ENCODE assay signal across 1 cellular context in genomic region chr13:113410472-113411201, GRCh38.
TF ChIP-seq lines count a peak whose summit lies in the region.

No MANE protein-coding gene starts in this region.

TF ChIP-seq in HepG2, 621 proteins besides CTCF, POLR2A, EP300 and RAD21 (continued from another document):
- TF ChIP-seq ZNF512B (CRISPR knock-in tag; IDR thresholded peaks at IDR 0.05; ENCODE audit: borderline replicate concordance): no peak
- no peak for TF ChIP-seq MTF1 (CRISPR knock-in tag; IDR thresholded peaks at IDR 0.05)
- no peak for TF ChIP-seq ZNF224 (CRISPR knock-in tag; IDR thresholded peaks at IDR 0.05)
- TF ChIP-seq ZFP62 (CRISPR knock-in tag; IDR thresholded peaks at IDR 0.05): no peak
- TF ChIP-seq ZBTB2 (CRISPR knock-in tag; IDR thresholded peaks at IDR 0.05; ENCODE audit: low read depth): no peak
- TF ChIP-seq ATF4 (CRISPR knock-in tag; IDR thresholded peaks at IDR 0.05): no peak
- peak; percentile 23; the same call in 1 of the 2 replicates for TF ChIP-seq ZNF687 (CRISPR knock-in tag; IDR thresholded peaks at IDR 0.05)
- no peak for TF ChIP-seq FOXA3 (CRISPR knock-in tag; IDR thresholded peaks at IDR 0.05)
- no peak for TF ChIP-seq ZNF503 (CRISPR knock-in tag; IDR thresholded peaks at IDR 0.05)
- TF ChIP-seq CREB1 (IDR thresholded peaks at IDR 0.05): peak; percentile 82
- TF ChIP-seq CREB1 (CRISPR knock-in tag; IDR thresholded peaks at IDR 0.05): no peak
- TF ChIP-seq RXRB (CRISPR knock-in tag; IDR thresholded peaks at IDR 0.05; ENCODE audit: borderline replicate concordance): no peak
- no peak for TF ChIP-seq HOXD1 (CRISPR knock-in tag; IDR thresholded peaks at IDR 0.05)
- TF ChIP-seq ZNF530 (CRISPR knock-in tag; IDR thresholded peaks at IDR 0.05; ENCODE audit: low read depth): no peak
- no peak for TF ChIP-seq ZNF546 (CRISPR knock-in tag; conservative IDR thresholded peaks at IDR 0.05)
- TF ChIP-seq SRF (IDR thresholded peaks at IDR 0.05; ENCODE audit: low read depth, low read length): no peak
- TF ChIP-seq ZNF101 (CRISPR knock-in tag; IDR thresholded peaks at IDR 0.05; ENCODE audit: borderline replicate concordance, low read depth): no peak
- no peak for TF ChIP-seq ZNF569 (CRISPR knock-in tag; IDR thresholded peaks at IDR 0.05; ENCODE audit: borderline replicate concordance)
- 0 out of 2 replicates have a peak, but pooled peaks have one; percentile 28 for TF ChIP-seq ZNF598 (CRISPR knock-in tag; IDR thresholded peaks at IDR 0.05; ENCODE audit: borderline replicate concordance)
- no peak for TF ChIP-seq CC2D1A (CRISPR knock-in tag; IDR thresholded peaks at IDR 0.05)
- peak; percentile 73 for TF ChIP-seq FOSL2 (CRISPR knock-in tag; IDR thresholded peaks at IDR 0.05)
- no peak for TF ChIP-seq TMF1 (CRISPR knock-in tag; IDR thresholded peaks at IDR 0.05; ENCODE audit: low read depth)
- no peak for TF ChIP-seq ZNF749 (CRISPR knock-in tag; IDR thresholded peaks at IDR 0.05; ENCODE audit: borderline replicate concordance)
- TF ChIP-seq CREB3 (CRISPR knock-in tag; IDR thresholded peaks at IDR 0.05): no peak
- TF ChIP-seq SAP130 (CRISPR knock-in tag; IDR thresholded peaks at IDR 0.05; ENCODE audit: low read depth): 0 out of 2 replicates have a peak, but pooled peaks have one; percentile 32
- TF ChIP-seq THAP9 (CRISPR knock-in tag; IDR thresholded peaks at IDR 0.05; ENCODE audit: borderline replicate concordance): no peak
- peak; percentile 34; the same call in 1 of the 2 replicates for TF ChIP-seq ZNF501 (CRISPR knock-in tag; IDR thresholded peaks at IDR 0.05)
- TF ChIP-seq HOXA5 (CRISPR knock-in tag; IDR thresholded peaks at IDR 0.05): no peak
- no peak for TF ChIP-seq MLX (CRISPR knock-in tag; IDR thresholded peaks at IDR 0.05)
- no peak for TF ChIP-seq BCL6 (CRISPR knock-in tag; IDR thresholded peaks at IDR 0.05)
TF ChIP-seq in HepG2: peak in this region for 7.
